Comparison of ENCODE assay signal across 21 cellular contexts in the genomic region with DNA sequence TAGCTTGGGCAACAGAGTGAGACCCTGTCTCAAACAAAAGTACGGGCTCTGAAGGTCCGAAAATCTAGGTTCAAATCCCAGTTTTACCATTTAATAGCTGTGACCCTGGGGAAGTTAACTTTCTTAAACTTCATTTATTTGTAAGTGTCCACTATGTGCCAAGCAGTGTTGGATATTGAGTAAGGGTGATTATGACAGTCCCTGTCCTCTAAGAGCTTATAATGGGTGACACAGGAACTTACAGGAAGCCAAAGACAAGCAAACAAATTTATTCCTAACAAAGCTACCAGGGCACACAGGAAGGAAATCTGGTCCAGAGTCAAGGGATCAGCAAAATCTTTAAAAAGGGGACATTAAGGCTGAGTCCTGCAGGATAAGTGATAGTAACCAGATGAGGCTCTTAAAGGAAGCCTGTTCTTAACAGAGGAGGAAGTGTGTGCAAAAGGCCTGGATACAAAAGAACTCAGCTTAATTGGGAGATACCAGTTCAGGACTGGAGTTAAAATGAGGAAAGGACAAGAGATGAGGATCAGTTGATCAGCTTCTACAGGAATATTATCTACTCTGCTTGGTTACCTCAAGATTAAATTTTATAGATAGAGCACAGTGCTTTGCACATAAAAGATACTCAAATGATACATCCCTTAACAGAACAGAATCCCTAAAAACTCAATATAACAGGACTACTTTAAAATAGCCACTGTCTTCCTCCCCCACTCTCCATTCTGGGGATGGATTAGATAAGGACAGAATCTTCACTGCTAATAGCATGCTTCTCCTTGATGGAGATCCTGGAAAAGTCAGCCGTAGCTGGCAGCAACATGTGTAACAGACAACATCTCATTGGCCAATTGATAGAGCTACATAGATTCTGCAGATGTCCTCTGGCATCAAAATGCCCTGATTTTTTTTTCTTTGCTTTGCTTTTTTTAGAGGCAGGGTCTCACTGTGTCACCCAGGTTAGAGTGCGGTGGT. TPM values are rescaled to one million over a fixed set of nuclear protein-coding genes. Genes with fewer than 3 reads are reported as not detected.
DNase-seq lines count a peak whose midpoint lies in the region; ATAC-seq, FAIRE-seq and TF ChIP-seq lines count a peak whose summit lies in the region.
"Had no signal": no experiment of that assay in that cellular context is flagged by ENCODE, and none has a peak within 500 bp of the region (broad histone marks: within the 10 kb centered on the region; RNA-seq: fewer than 3 reads in every experiment).

No MANE protein-coding gene starts in this region.

- H3K9me1 ChIP-seq in endothelial cell of umbilical vein (replicated peaks; ENCODE audit: control insufficient read depth, extremely low read depth, insufficient read depth, low read length): no peaks in the 10 kb centered on the region

- no peak for ATAC-seq in SK-N-SH treated with all-trans-retinoic acid at 6 μM for 48 hours
- ATAC-seq: A549 had no signal

- H4K8ac ChIP-seq in trophoblast cell (ENCODE audit: low read depth, low read length): no peak overlapping the region

- WGBS in SK-N-SH (ENCODE audit: low lambda C conversion rate): 94% methylated on average over 4 of the region's 4 CpGs
- no CpG with 5 or more reads among the region's 4 CpGs for WGBS in trophoblast cell (ENCODE audit: extremely low coverage, insufficient coverage, insufficient read length)
- WGBS in transverse colon (ENCODE audit: low coverage in 1 of 2), 2 donors: 100% methylated on average over 4 of the region's 4 CpGs; no CpG with 5 or more reads in 1 of the 2 donors

- no peak overlapping the region for H2BK12ac ChIP-seq in trophoblast cell (ENCODE audit: low read length)

- H3K4me3 ChIP-seq in SK-N-SH (ENCODE audit: low read depth in 2 of 2, low read length in 1 of 2) (no peak overlapping the region), NB4 (ENCODE audit: low read depth, low read length) (no peak overlapping the region), endothelial cell of umbilical vein (replicated peaks in 1 of 3; ENCODE audit: insufficient read depth in 1 of 3, low read depth in 1 of 3, low read length in 3 of 3) (no peak overlapping the region), trophoblast cell (ENCODE audit: low read depth, low read length) (no peak overlapping the region), transverse colon (no peak overlapping the region)
- H3K4me3 ChIP-seq: A549, ovary, skin epidermis, tibial nerve had no signal

- H3K14ac ChIP-seq in trophoblast cell (ENCODE audit: low read length): no peak overlapping the region

- H3K18ac ChIP-seq in trophoblast cell (ENCODE audit: low read length): no peak overlapping the region

- no peak overlapping the region for H2AK5ac ChIP-seq in trophoblast cell (ENCODE audit: low read length)

- no peak for TF ChIP-seq POLR2A in NB4 (IDR thresholded peaks at IDR 0.05; ENCODE audit: extremely low read depth, insufficient read length)
- TF ChIP-seq POLR2A in endothelial cell of umbilical vein (IDR thresholded peaks at IDR 0.05; ENCODE audit: low read depth, low read length): no peak
- TF ChIP-seq POLR2A in transverse colon (IDR thresholded peaks at IDR 0.05): no peak

- no peak overlapping the region for H2BK120ac ChIP-seq in trophoblast cell (ENCODE audit: insufficient read depth, low read length, poor library complexity)

- H3K4ac ChIP-seq in trophoblast cell (ENCODE audit: low read depth, low read length): peak overlapping the region; percentile 52

- no TSS peak for BruUV-seq in endothelial cell of umbilical vein (replicated peaks; lab: Mats Ljungman, UMichigan)

- H3K23ac ChIP-seq in trophoblast cell (ENCODE audit: low read length): no peak overlapping the region

- peak; percentile 61 for FAIRE-seq in endothelial cell of umbilical vein (lab: Jason Lieb, UNC)
- FAIRE-seq: A549, bronchial epithelial cell had no signal

- no peak overlapping the region for H4K12ac ChIP-seq in trophoblast cell (ENCODE audit: low read depth, low read length)

- dilution Hi-C loops in endothelial cell of umbilical vein (cut with MboI; ENCODE audit: extremely low pct_ligation_motif_present, low sequenced_read_pairs): no loop called here

- H3K27ac ChIP-seq in SK-N-SH (ENCODE audit: low read depth in 2 of 2, low read length in 1 of 2) (peak overlapping the region in 1 of 2 experiments; percentile 57; a peak in 2 of 4 replicates), endothelial cell of umbilical vein (ENCODE audit: insufficient read depth, low read depth, low read length) (peak overlapping the region; percentile 18), trophoblast cell (ENCODE audit: low read depth, low read length) (peak overlapping the region; percentile 33), transverse colon (no peak overlapping the region)
- H3K27ac ChIP-seq: A549, ovary, RWPE1, skin epidermis, tibial nerve had no signal

- H3K4me2 ChIP-seq in SK-N-SH (no peak overlapping the region), endothelial cell of umbilical vein (ENCODE audit: insufficient read depth, low read length) (peak overlapping the region; percentile 1), trophoblast cell (ENCODE audit: low read length) (peak overlapping the region; percentile 12)
- H3K4me2 ChIP-seq: A549 had no signal

- no peaks in the 10 kb centered on the region for H3F3A ChIP-seq in SK-N-SH (replicated peaks; ENCODE audit: insufficient read depth)

- DNase-seq in SK-N-SH (peak; percentile 59), NB4 (ENCODE audit: low read depth) (peak; percentile 31), endothelial cell of umbilical vein (ENCODE audit: low read depth, low spot score) (peak; percentile 22), trophoblast cell (no peak), cerebellar cortex (ENCODE audit: low spot score) (no peak), transverse colon (no peak), activated gamma-delta T cell treated with Interleukin-2 at 50 U/mL for 16 hours (no peak)
- DNase-seq: activated CD4-positive, alpha-beta T cell treated with anti-CD3 and anti-CD28 coated beads, Interleukin-2, amount 10 ng/mL, durations not matched to agents 24 days and 14 days; activated T-cell treated with anti-CD3 and anti-CD28 coated beads, Interleukin-2, amount 50 U/mL, for 24 hours; effector CD4-positive, alpha-beta T cell; EL; NCI-H1092; NCI-H2171; NCI-H748 treated with DMSO at 0.1 percent for 48 hours; ovary had no signal

- H2BK5ac ChIP-seq in trophoblast cell (ENCODE audit: low read depth, low read length, poor library complexity): peak overlapping the region; percentile 44

- peaks cover 5% of the 10 kb centered on the region for H3K79me1 ChIP-seq in trophoblast cell (ENCODE audit: low read length)

- no peak overlapping the region for H4K91ac ChIP-seq in trophoblast cell (ENCODE audit: low read depth, low read length)

- H3K4me1 ChIP-seq in SK-N-SH (ENCODE audit: control insufficient read depth in 1 of 2, insufficient read depth in 2 of 2, low read depth in 1 of 2, low read length in 1 of 2): peaks cover 0 to 17% of the 10 kb centered on the region in 2 experiments; a peak in 2 of 4 replicates
- peaks cover 30% of the 10 kb centered on the region for H3K4me1 ChIP-seq in endothelial cell of umbilical vein (ENCODE audit: control insufficient read depth, extremely low read depth, insufficient read depth, low read length)
- peaks cover 12 to 22% of the 10 kb centered on the region in 2 experiments for H3K4me1 ChIP-seq in trophoblast cell (ENCODE audit: control insufficient read depth in 1 of 2, insufficient read depth in 2 of 2, low read length in 2 of 2)
- H3K4me1 ChIP-seq in transverse colon: peaks cover 0 to 66% (median 26%) of the 10 kb centered on the region in 4 donors

- H3K79me2 ChIP-seq in SK-N-SH (ENCODE audit: insufficient read depth) (peaks cover 99% of the 10 kb centered on the region), endothelial cell of umbilical vein (ENCODE audit: control insufficient read depth, insufficient read depth, low read length) (peaks cover 81% of the 10 kb centered on the region), trophoblast cell (ENCODE audit: control insufficient read depth, insufficient read depth, low read length, poor library complexity) (peaks cover 10% of the 10 kb centered on the region)

- H3K27me3 ChIP-seq in SK-N-SH (ENCODE audit: insufficient read depth): no peaks in the 10 kb centered on the region
- no peaks in the 10 kb centered on the region for H3K27me3 ChIP-seq in endothelial cell of umbilical vein (ENCODE audit: control insufficient read depth in 2 of 2, insufficient read depth in 2 of 2, low read length in 2 of 2)
- H3K27me3 ChIP-seq in trophoblast cell (ENCODE audit: insufficient read depth, low read length): no peaks in the 10 kb centered on the region
- no peaks in the 10 kb centered on the region for H3K27me3 ChIP-seq in transverse colon
- H3K27me3 ChIP-seq: ovary, tibial nerve had no signal

- intact Hi-C loops in endothelial cell of umbilical vein (cut with micrococcal nuclease): loop anchor here (10.0 kb wide), 1 partner anchor 840 kb away; a partner anchor contains a TSS
- intact Hi-C loops in transverse colon (cut with DNase I; ENCODE audit: low total_unique reads): no loop called here

- POLR2A ChIA-PET in SK-N-SH (lab: Yijun Ruan, JAX) (no interaction called here), endothelial cell of umbilical vein (lab: Charles Lee) (no interaction called here)

- H3K9me2 ChIP-seq in SK-N-SH: no peaks in the 10 kb centered on the region

- in situ Hi-C loops in transverse colon (cut with MboI; ENCODE audit: low pct_ligation_motif_present in 1 of 4, low pct_unique_long_range_greater_than_20kb in 1 of 4, low sequenced_read_pairs in 3 of 4): no loop called here

- no peak for TF ChIP-seq CTCF in SK-N-SH (IDR thresholded peaks at IDR 0.05)
- no peak for TF ChIP-seq CTCF in NB4 (IDR thresholded peaks at IDR 0.05; ENCODE audit: low read depth, low read length)
- TF ChIP-seq CTCF in endothelial cell of umbilical vein (IDR thresholded peaks at IDR 0.05; ENCODE audit: extremely low read depth in 1 of 2, insufficient read depth in 1 of 2, low read depth in 1 of 2, low read length in 2 of 2): no peak
- no peak for TF ChIP-seq CTCF in transverse colon (IDR thresholded peaks at IDR 0.05)

- H3K9ac ChIP-seq in SK-N-SH (no peak overlapping the region), endothelial cell of umbilical vein (replicated peaks; ENCODE audit: extremely low read depth, insufficient read depth, low read length) (no peak overlapping the region), trophoblast cell (ENCODE audit: low read length) (no peak overlapping the region)

- 0 out of 2 replicates have a peak, but pooled peaks have one; percentile 5 for TF ChIP-seq RAD21 in SK-N-SH (IDR thresholded peaks at IDR 0.05; ENCODE audit: low read length)

- CTCF ChIA-PET in SK-N-SH (lab: Yijun Ruan, JAX) (interaction anchor here (1.1 to 1.5 kb wide), 3 partner anchors 25 to 238 kb away, joined by 3 to 8 read pairs (median 4); no protein-coding TSS in a partner anchor), endothelial cell of umbilical vein (lab: Charles Lee) (interaction anchor here (0.9 to 6.9 kb wide), 5 partner anchors 20 to 237 kb away, joined by 3 to 95 read pairs (median 3); a partner anchor contains a TSS)

- H3K9me3 ChIP-seq in SK-N-SH (no peaks in the 10 kb centered on the region), endothelial cell of umbilical vein (replicated peaks; ENCODE audit: control insufficient read depth, insufficient read depth, low read length) (no peaks in the 10 kb centered on the region), trophoblast cell (ENCODE audit: insufficient read depth, low read depth, low read length) (no peaks in the 10 kb centered on the region), transverse colon (no peaks in the 10 kb centered on the region)
- H3K9me3 ChIP-seq: A549, ovary, tibial nerve had no signal

- TF ChIP-seq EP300 in SK-N-SH (IDR thresholded peaks at IDR 0.05; ENCODE audit: borderline replicate concordance in 1 of 2, low read depth in 1 of 2, low read length in 1 of 2): no peak; a peak in 1 of 4 replicates
- TF ChIP-seq EP300 in transverse colon (IDR thresholded peaks at IDR 0.05; ENCODE audit: low read depth): no peak

- peaks cover 16% of the 10 kb centered on the region for H4K20me1 ChIP-seq in SK-N-SH (ENCODE audit: insufficient read depth)
- H4K20me1 ChIP-seq in endothelial cell of umbilical vein (replicated peaks; ENCODE audit: control insufficient read depth, extremely low read depth, insufficient read depth, low read length): peaks cover 8% of the 10 kb centered on the region

- peaks cover 0 to 6% of the 10 kb centered on the region in 2 experiments for H3K36me3 ChIP-seq in SK-N-SH (replicated peaks in 1 of 2; ENCODE audit: control insufficient read depth in 1 of 2, insufficient read depth in 2 of 2, low read length in 1 of 2)
- H3K36me3 ChIP-seq in endothelial cell of umbilical vein (ENCODE audit: control insufficient read depth in 2 of 2, extremely low read depth in 1 of 2, insufficient read depth in 2 of 2, low read length in 2 of 2): no peaks in the 10 kb centered on the region
- H3K36me3 ChIP-seq in trophoblast cell (ENCODE audit: control insufficient read depth in 1 of 2, insufficient read depth in 2 of 2, low read length in 2 of 2): peaks cover 8 to 14% of the 10 kb centered on the region in 2 experiments
- no peaks in the 10 kb centered on the region for H3K36me3 ChIP-seq in transverse colon
- H3K36me3 ChIP-seq: ovary had no signal

- H2AFZ ChIP-seq in SK-N-SH (ENCODE audit: low read depth): no peak overlapping the region
- H2AFZ ChIP-seq in endothelial cell of umbilical vein (ENCODE audit: low read depth, low read length): no peak overlapping the region
- H2AFZ ChIP-seq in trophoblast cell (ENCODE audit: insufficient read depth, low read length, poor library complexity): no peak overlapping the region

RNA-seq across cellular contexts. Expression of a gene that starts 6.1 kb away (rescaled TPM):
- polyA plus RNA-seq in SK-N-SH (2012; rRNA removed): 105 and 124 TPM in 2 replicates
- polyA plus RNA-seq in SK-N-SH (2012; cell fraction: cytosol; rRNA removed): 174 and 261 TPM in 2 replicates
- 25.1 and 36.7 TPM in 2 replicates for polyA plus RNA-seq in SK-N-SH (2012; cell fraction: nucleus; rRNA removed)
- 141 and 155 TPM in 2 replicates for total RNA-seq in endothelial cell of umbilical vein
- 241 and 281 TPM in 2 replicates for polyA plus RNA-seq in endothelial cell of umbilical vein
- 199 and 210 TPM in 2 replicates for polyA plus RNA-seq in endothelial cell of umbilical vein (2011; cell fraction: cytosol; rRNA removed)
- 58.6 and 71.2 TPM in 2 replicates for polyA plus RNA-seq in endothelial cell of umbilical vein (2011; cell fraction: nucleus; rRNA removed)
- 175 and 209 TPM in 2 replicates for polyA plus RNA-seq in endothelial cell of umbilical vein (2012)
- polyA minus RNA-seq in endothelial cell of umbilical vein: 125 and 156 TPM in 2 replicates
- polyA minus RNA-seq in endothelial cell of umbilical vein (2011; cell fraction: cytosol; rRNA and poly(A)+ RNA removed): 53.1 TPM
- 17.7 and 25.4 TPM in 2 replicates for polyA minus RNA-seq in endothelial cell of umbilical vein (2011; cell fraction: nucleus; rRNA and poly(A)+ RNA removed)
- polyA plus RNA-seq in trophoblast cell (2013): 194 and 205 TPM in 2 replicates
- 100 to 1,000 TPM in 3 of 4 donors, 10 to 100 TPM in 1; 81.2 to 136 (median 121) TPM for total RNA-seq in transverse colon

RNA-seq across cellular contexts. Expression of a gene that starts 40.1 kb away (rescaled TPM):
- polyA plus RNA-seq in SK-N-SH (2012; rRNA removed) (0.71 and 0.93 TPM in 2 replicates), endothelial cell of umbilical vein (0.45 and 1.0 TPM in 2 replicates)
- polyA plus RNA-seq in SK-N-SH (2012; cell fraction: cytosol; rRNA removed): 0.93 and 1.2 TPM in 2 replicates
- 1.2 and 2.1 TPM in 2 replicates for polyA plus RNA-seq in SK-N-SH (2012; cell fraction: nucleus; rRNA removed)
- total RNA-seq in endothelial cell of umbilical vein (6.0 and 6.2 TPM in 2 replicates), transverse colon (10 to 100 TPM in 1 of 4 donors, 1 to 10 TPM in 3; 2.2 to 22.5 (median 5.5) TPM)
- 1.2 and 1.9 TPM in 2 replicates for polyA plus RNA-seq in endothelial cell of umbilical vein (2011; cell fraction: cytosol; rRNA removed)
- 2.2 and 3.7 TPM in 2 replicates for polyA plus RNA-seq in endothelial cell of umbilical vein (2011; cell fraction: nucleus; rRNA removed)
- 2.8 and 4.2 TPM in 2 replicates for polyA plus RNA-seq in endothelial cell of umbilical vein (2012)
- polyA minus RNA-seq in endothelial cell of umbilical vein: 3.0 and 3.9 TPM in 2 replicates
- polyA minus RNA-seq in endothelial cell of umbilical vein (2011; cell fraction: cytosol; rRNA and poly(A)+ RNA removed): 3.2 TPM
- 6.6 and 12.3 TPM in 2 replicates for polyA minus RNA-seq in endothelial cell of umbilical vein (2011; cell fraction: nucleus; rRNA and poly(A)+ RNA removed)
- 3.7 and 3.9 TPM in 2 replicates for polyA plus RNA-seq in trophoblast cell (2013)

Comparison
In these comparisons a context has a peak if more than half of its experiments do, and no peak if none do; other contexts are left out.
1. DNase-seq: peak in SK-N-SH (single experiment), NB4 (single experiment) and endothelial cell of umbilical vein (single experiment); none in trophoblast cell (0 of 2), cerebellar cortex (single experiment), transverse colon (single experiment) and activated gamma-delta T cell treated with Interleukin-2 at 50 U/mL for 16 hours (single experiment).
2. H3K27ac ChIP-seq: peak in endothelial cell of umbilical vein (single experiment) and trophoblast cell (single experiment); none in transverse colon (0 of 4).